Comparison of ENCODE assay signal across 21 cellular contexts in the genomic region with DNA sequence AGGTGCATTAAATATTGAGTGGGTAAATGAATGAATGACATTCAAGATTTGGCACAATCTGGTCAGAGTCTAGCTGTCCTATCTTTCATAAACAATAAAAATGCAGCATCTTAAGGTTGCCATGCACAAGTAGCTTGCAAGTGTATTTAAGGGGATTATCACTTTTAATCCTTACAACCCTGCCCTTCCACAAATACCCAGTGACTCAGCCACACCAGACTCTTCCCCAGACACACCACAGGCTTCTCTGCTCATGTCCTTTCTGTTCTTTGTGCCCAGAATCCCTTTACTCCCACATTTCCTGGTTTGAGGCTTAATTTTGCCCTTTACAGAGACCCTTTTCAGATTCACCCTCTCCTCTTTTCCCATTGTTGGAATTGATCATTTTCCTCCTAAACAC. TPM values are rescaled to one million over a fixed set of nuclear protein-coding genes. Genes with fewer than 3 reads are reported as not detected.
DNase-seq lines count a peak whose midpoint lies in the region; ATAC-seq, FAIRE-seq and TF ChIP-seq lines count a peak whose summit lies in the region.
"Had no signal": no experiment of that assay in that cellular context is flagged by ENCODE, and none has a peak within 500 bp of the region (broad histone marks: within the 10 kb centered on the region; RNA-seq: fewer than 3 reads in every experiment).

No MANE protein-coding gene starts in this region.

- no peaks in the 10 kb centered on the region for H3K9me3 Mint-ChIP-seq in brain
- H3K9me3 Mint-ChIP-seq: activated naive CD4-positive, alpha-beta T cell treated with anti-CD3 and anti-CD28 coated beads, Interleukin-2, amount 50 U/mL, for 24 hours; CD4-positive, CD25-positive, alpha-beta regulatory T cell had no signal

- peak overlapping the region; percentile 7 to 65 (median 55) for H3K27ac Mint-ChIP-seq in brain
- H3K27ac Mint-ChIP-seq: activated naive CD4-positive, alpha-beta T cell treated with anti-CD3 and anti-CD28 coated beads, Interleukin-2, amount 50 U/mL, for 24 hours; CD4-positive, CD25-positive, alpha-beta regulatory T cell had no signal

- CTCF ChIA-PET in HepG2 (lab: Yijun Ruan, JAX; ENCODE audit: low intra/inter-chr PET ratio, low total read pairs) = no interaction called here

- POLR2A ChIA-PET in HepG2 (lab: Yijun Ruan, JAX) = no interaction called here

- H3K4me1 Mint-ChIP-seq in brain = peaks cover 49% of the 10 kb centered on the region
- H3K4me1 Mint-ChIP-seq: activated naive CD4-positive, alpha-beta T cell treated with anti-CD3 and anti-CD28 coated beads, Interleukin-2, amount 50 U/mL, for 24 hours; CD4-positive, CD25-positive, alpha-beta regulatory T cell had no signal

- TF ChIP-seq RAD21 in HepG2 (CRISPR knock-in tag; IDR thresholded peaks at IDR 0.05) = no peak

- peak overlapping the region; percentile 28; the same call in 1 of the 2 replicates for H3K27ac ChIP-seq in ACC112 (ENCODE audit: low read depth, low read length)
- no peak overlapping the region for H3K27ac ChIP-seq in HepG2 (ENCODE audit: extremely low read length, insufficient read depth, low read length)
- H3K27ac ChIP-seq: cardiac muscle cell, left ventricle myocardium inferior, pancreas, SJSA1, tibial nerve had no signal

- H3K36me3 ChIP-seq in ACC112 (ENCODE audit: insufficient read depth, low read length) (peaks cover 19% of the 10 kb centered on the region; the same call in 1 of the 2 replicates), HepG2 (replicated peaks in 1 of 2; ENCODE audit: control insufficient read depth in 1 of 2, insufficient read depth in 2 of 2, low read length in 2 of 2) (no peaks in the 10 kb centered on the region)
- H3K36me3 ChIP-seq: cardiac muscle cell, left ventricle myocardium inferior, pancreas had no signal

- ATAC-seq in HepG2 = no peak
- ATAC-seq: pancreas had no signal

- TF ChIP-seq CTCF in brain (conservative IDR thresholded peaks at IDR 0.05) (no peak), HepG2 (CRISPR knock-in tag; IDR thresholded peaks at IDR 0.05) (no peak)

- no TSS peak for BruUV-seq in HepG2 (replicated peaks; lab: Mats Ljungman, UMichigan)

- no peaks in the 10 kb centered on the region for H4K20me1 ChIP-seq in HepG2 (ENCODE audit: insufficient read depth, low read length)

- FAIRE-seq in HepG2 (lab: Jason Lieb, UNC) = no peak
- FAIRE-seq: A204.1, pancreas, small intestine had no signal

- no peak overlapping the region for H3K4me2 ChIP-seq in HepG2 (ENCODE audit: low read depth, low read length)

- H3K79me2 ChIP-seq in ACC112 (ENCODE audit: control insufficient read depth, insufficient read depth, low read length, unreplicated experiment) (peaks cover 90% of the 10 kb centered on the region), HepG2 (ENCODE audit: insufficient read depth, low read length) (no peaks in the 10 kb centered on the region)

- intact Hi-C loops in HepG2 (cut with micrococcal nuclease; ENCODE audit: unreplicated experiment) = no loop called here

- TF ChIP-seq EP300 in HepG2 (IDR thresholded peaks at IDR 0.05; ENCODE audit: low read depth in 2 of 2, low read length in 2 of 2) = no peak
- TF ChIP-seq EP300 in HepG2 (CRISPR knock-in tag; IDR thresholded peaks at IDR 0.05; ENCODE audit: borderline replicate concordance) = no peak

- H2AFZ ChIP-seq in ACC112 (ENCODE audit: low read length, unreplicated experiment) = no peak overlapping the region
- no peak overlapping the region for H2AFZ ChIP-seq in HepG2 (ENCODE audit: low read length)

- H3K9me3 ChIP-seq in HepG2 (ENCODE audit: low read length) = no peaks in the 10 kb centered on the region
- H3K9me3 ChIP-seq: left ventricle myocardium inferior, pancreas, SJSA1, tibial nerve had no signal

- peaks cover 24% of the 10 kb centered on the region for H3K36me3 Mint-ChIP-seq in brain
- H3K36me3 Mint-ChIP-seq: activated naive CD4-positive, alpha-beta T cell treated with anti-CD3 and anti-CD28 coated beads, Interleukin-2, amount 50 U/mL, for 24 hours; CD4-positive, CD25-positive, alpha-beta regulatory T cell had no signal

- no peaks in the 10 kb centered on the region for H3K27me3 Mint-ChIP-seq in brain
- H3K27me3 Mint-ChIP-seq: CD4-positive, CD25-positive, alpha-beta regulatory T cell had no signal

- DNase-seq in M059J (ENCODE audit: low read depth) = peak; percentile 25
- DNase-seq in kidney tubule cell (ENCODE audit: low spot score) = peak; percentile 50
- no peak for DNase-seq in NCI-H2171 treated with DMSO at 0.1 percent for 48 hours (lab: John Stamatoyannopoulos, UW)
- no peak for DNase-seq in stimulated activated CD8-positive, alpha-beta memory T cell treated with anti-CD3 and anti-CD28 coated beads, Interleukin-4, amount 100 ng/mL, for 48 hours
- no peak for DNase-seq in ecto neural progenitor cell (ENCODE audit: low spot score)
- DNase-seq in HepG2 (ENCODE audit: low spot score) = no peak
- DNase-seq: activated CD4-positive, alpha-beta T cell treated with anti-CD3 and anti-CD28 coated beads, Interleukin-2, amount 50 U/mL, for 48 hours; activated T-cell treated with anti-CD3 and anti-CD28 coated beads, Interleukin-2, amount 50 U/mL, for 1 hour; CD4-positive, CD25-positive, alpha-beta regulatory T cell; effector CD4-positive, alpha-beta T cell; Karpas-422; left ventricle myocardium inferior; pancreas; small intestine had no signal

- no peak overlapping the region for H3K4me3 ChIP-seq in ACC112 (ENCODE audit: low read depth, low read length)
- no peak overlapping the region for H3K4me3 ChIP-seq in HepG2 (replicated peaks in 1 of 3; ENCODE audit: insufficient read depth in 1 of 3, low read depth in 2 of 3, low read length in 3 of 3)
- H3K4me3 ChIP-seq: cardiac muscle cell, left ventricle myocardium inferior, pancreas, SJSA1, tibial nerve had no signal

- in situ Hi-C loops in HepG2 (cut with HindIII; ENCODE audit: extremely low pct_ligation_motif_present, low pct_unique_long_range_greater_than_20kb) = no loop called here

- H3K27me3 ChIP-seq in ACC112 (ENCODE audit: insufficient read depth, low read length) (no peaks in the 10 kb centered on the region), HepG2 (ENCODE audit: control insufficient read depth in 1 of 2, insufficient read depth in 2 of 2, low read length in 2 of 2) (no peaks in the 10 kb centered on the region)
- H3K27me3 ChIP-seq: cardiac muscle cell, pancreas, SJSA1, tibial nerve had no signal

- no peak for TF ChIP-seq POLR2A in HepG2 (IDR thresholded peaks at IDR 0.05; ENCODE audit: insufficient read depth in 1 of 2, low read depth in 2 of 2, low read length in 2 of 2)

- H3K4me3 Mint-ChIP-seq in brain = no peak overlapping the region
- H3K4me3 Mint-ChIP-seq: activated naive CD4-positive, alpha-beta T cell treated with anti-CD3 and anti-CD28 coated beads, Interleukin-2, amount 50 U/mL, for 24 hours; CD4-positive, CD25-positive, alpha-beta regulatory T cell had no signal

- no peak overlapping the region for H3K9ac ChIP-seq in HepG2 (ENCODE audit: insufficient read depth, low read depth, low read length)

- H3K4me1 ChIP-seq in ACC112 (ENCODE audit: control insufficient read depth, insufficient read depth, low read length, unreplicated experiment) (peaks cover 11% of the 10 kb centered on the region), HepG2 (ENCODE audit: insufficient read depth, low read length) (no peaks in the 10 kb centered on the region)
- H3K4me1 ChIP-seq: pancreas had no signal

TF ChIP-seq in HepG2, 621 proteins besides CTCF, POLR2A, EP300 and RAD21 (continues in another document):
- TF ChIP-seq IRX3 (CRISPR knock-in tag; IDR thresholded peaks at IDR 0.05; ENCODE audit: borderline replicate concordance, low read depth) (no peak), ZNF530 (CRISPR knock-in tag; IDR thresholded peaks at IDR 0.05; ENCODE audit: low read depth) (no peak), ZKSCAN8 (CRISPR knock-in tag; IDR thresholded peaks at IDR 0.05; ENCODE audit: borderline replicate concordance) (no peak)

RNA-seq across cellular contexts. Expression of a gene that starts 59.8 kb away (rescaled TPM):
- 58.6 and 103 TPM in 2 replicates for total RNA-seq in M059J (2014; rRNA removed; shearing (Covaris generic))
- polyA plus RNA-seq in brain (ENCODE audit: insufficient read depth, low read depth, low replicate concordance) (4.0 TPM), HepG2 (2011; rRNA removed) (0.01 and 0.03 TPM in 2 replicates)
- total RNA-seq in HepG2 (2016; rRNA removed; fragmentation: Illumina TruSeq; extraction: Trizol) = 0.02 TPM in 1 of 2 replicates, not detected in the other
- not detected in 2 replicates for total RNA-seq in HepG2 (2016; cell fraction: cytosol; rRNA removed; fragmentation: Illumina TruSeq; extraction: Trizol; ENCODE audit: low read depth)
- 0.02 TPM in 1 of 2 replicates, not detected in the other for total RNA-seq in HepG2 (2016; cell fraction: insoluble cytoplasmic fraction; rRNA removed; fragmentation: Illumina TruSeq; extraction: Trizol)
- total RNA-seq in HepG2 (2016; cell fraction: membrane; rRNA removed; fragmentation: Illumina TruSeq; extraction: Trizol) = not detected in 2 replicates
- total RNA-seq in HepG2 (2016; cell fraction: nucleus; rRNA removed; fragmentation: Illumina TruSeq; extraction: Trizol) = 0.06 TPM in 1 of 2 replicates, not detected in the other
- 0.01 and 0.03 TPM in 2 replicates for polyA plus RNA-seq in HepG2 (2011; cell fraction: cytosol; rRNA removed)
- polyA plus RNA-seq in HepG2 (2011; cell fraction: nucleus; rRNA removed) = 0.03 and 0.07 TPM in 2 replicates
- 0.04 TPM in 1 of 2 replicates, not detected in the other for polyA plus RNA-seq in HepG2 (2012)
- polyA plus RNA-seq in HepG2 (2016; cell fraction: cytosol; fragmentation: Illumina TruSeq; extraction: Trizol; ENCODE audit: low read depth) = not detected in 2 replicates
- polyA plus RNA-seq in HepG2 (2016; cell fraction: insoluble cytoplasmic fraction; fragmentation: Illumina TruSeq; extraction: Trizol; ENCODE audit: low read depth) = 0.03 TPM in 1 of 2 replicates, not detected in the other
- not detected in 2 replicates for polyA plus RNA-seq in HepG2 (2016; cell fraction: membrane; fragmentation: Illumina TruSeq; extraction: Trizol; ENCODE audit: low read depth)
- polyA plus RNA-seq in HepG2 (2016; cell fraction: nucleus; fragmentation: Illumina TruSeq; extraction: Trizol; ENCODE audit: insufficient read depth, low read depth) = not detected in 2 replicates
- polyA minus RNA-seq in HepG2 (2011; rRNA and poly(A)+ RNA removed; ENCODE audit: low replicate concordance) = 30.8 TPM in 1 of 2 replicates, not detected in the other
- 0.30 TPM in 1 of 2 replicates, not detected in the other for polyA minus RNA-seq in HepG2 (2011; cell fraction: cytosol; rRNA and poly(A)+ RNA removed)
- polyA minus RNA-seq in HepG2 (2011; cell fraction: nucleus; rRNA and poly(A)+ RNA removed) = not detected in 2 replicates
- total RNA-seq: CD4-positive, CD25-positive, alpha-beta regulatory T cell had no signal
- polyA plus RNA-seq: CD4-positive, CD25-positive, alpha-beta regulatory T cell had no signal

Comparison
In these comparisons a context has a peak if more than half of its experiments do, and no peak if none do; other contexts are left out.
1. DNase-seq: peak in M059J (single experiment) and kidney tubule cell (single experiment); none in NCI-H2171 treated with DMSO at 0.1 percent for 48 hours (single experiment), stimulated activated CD8-positive, alpha-beta memory T cell treated with anti-CD3 and anti-CD28 coated beads, Interleukin-4, amount 100 ng/mL, for 48 hours (single experiment), ecto neural progenitor cell (single experiment) and HepG2 (single experiment).
2. RNA of a gene that starts 59.8 kb away (total RNA-seq): 58.6 to 103 TPM in M059J; 0.02 to 0.06 TPM in HepG2; every median in the first group is over 10 times any median in the second.